1 cellular context compared by ENCODE assay signal in genomic region chr3:65411367-65411766, GRCh38.
TF ChIP-seq lines count a peak whose summit lies in the region.

No MANE protein-coding gene starts in this region.

TF ChIP-seq in GM23338, 12 proteins besides CTCF, POLR2A, EP300 and RAD21 (continued from another document):
- TF ChIP-seq ZNF462 (CRISPR knock-in tag; IDR thresholded peaks at IDR 0.05) (no peak), CREB1 (CRISPR knock-in tag; IDR thresholded peaks at IDR 0.05; ENCODE audit: low read depth) (no peak), JUNB (IDR thresholded peaks at IDR 0.05; ENCODE audit: unreplicated experiment) (no peak), POLR2AphosphoS5 (IDR thresholded peaks at IDR 0.05; ENCODE audit: low read depth) (no peak), EZH2phosphoT487 (IDR thresholded peaks at IDR 0.05; ENCODE audit: unreplicated experiment) (no peak), ETS1 (IDR thresholded peaks at IDR 0.05) (no peak), REST (IDR thresholded peaks at IDR 0.05; ENCODE audit: unreplicated experiment) (no peak)
